In genomic region chr12:48883305-48884171, GRCh38 we compare ENCODE assay signal across 2 cellular contexts.
TF ChIP-seq lines count a peak whose summit lies in the region.

No MANE protein-coding gene starts in this region.

TF ChIP-seq in GM12878, 131 proteins besides CTCF, POLR2A, EP300 and RAD21:
- no peak for TF ChIP-seq ZNF687 (IDR thresholded peaks at IDR 0.05)

TF ChIP-seq in HepG2, 621 proteins besides CTCF, POLR2A, EP300 and RAD21 (continues in another document):
- no peak for TF ChIP-seq ZFP36L2 (CRISPR knock-in tag; IDR thresholded peaks at IDR 0.05)
- no peak for TF ChIP-seq NKX3-1 (CRISPR knock-in tag; IDR thresholded peaks at IDR 0.05)
- no peak for TF ChIP-seq POLR2AphosphoS5 (IDR thresholded peaks at IDR 0.05; ENCODE audit: low read depth, low read length)
- TF ChIP-seq ARNT (IDR thresholded peaks at IDR 0.05), result no peak
- TF ChIP-seq DNMT3B (CRISPR knock-in tag; conservative IDR thresholded peaks at IDR 0.05), result no peak
- TF ChIP-seq PAX8 (CRISPR knock-in tag; IDR thresholded peaks at IDR 0.05; ENCODE audit: borderline replicate concordance), result no peak
- TF ChIP-seq ZNF256 (CRISPR knock-in tag; conservative IDR thresholded peaks at IDR 0.05), result no peak
- no peak for TF ChIP-seq SP2 (CRISPR knock-in tag; IDR thresholded peaks at IDR 0.05)
- TF ChIP-seq HDAC1 (CRISPR knock-in tag; IDR thresholded peaks at IDR 0.05), result peak; percentile 34; the same call in 1 of the 2 replicates
- TF ChIP-seq ZNF382 (CRISPR knock-in tag; IDR thresholded peaks at IDR 0.05; ENCODE audit: borderline replicate concordance), result no peak
- TF ChIP-seq KDM1A (CRISPR knock-in tag; IDR thresholded peaks at IDR 0.05), result no peak
- no peak for TF ChIP-seq PCBP1 (IDR thresholded peaks at IDR 0.05; ENCODE audit: borderline replicate concordance, low read depth, low read length)
- no peak for TF ChIP-seq IRF2 (CRISPR knock-in tag; IDR thresholded peaks at IDR 0.05)
- no peak for TF ChIP-seq ZNF318 (CRISPR knock-in tag; IDR thresholded peaks at IDR 0.05)
- TF ChIP-seq HCFC1 (IDR thresholded peaks at IDR 0.05; ENCODE audit: low read depth, low read length), result no peak
- peak; percentile 61 for TF ChIP-seq PATZ1 (CRISPR knock-in tag; IDR thresholded peaks at IDR 0.05)
- TF ChIP-seq ZNF766 (CRISPR knock-in tag; IDR thresholded peaks at IDR 0.05; ENCODE audit: borderline replicate concordance), result no peak
- TF ChIP-seq RNF2 (conservative IDR thresholded peaks at IDR 0.05; ENCODE audit: low read depth), result no peak
- no peak for TF ChIP-seq TMF1 (CRISPR knock-in tag; IDR thresholded peaks at IDR 0.05; ENCODE audit: low read depth)
- TF ChIP-seq SRF (IDR thresholded peaks at IDR 0.05; ENCODE audit: low read depth, low read length), result no peak
- TF ChIP-seq ZNF367 (CRISPR knock-in tag; IDR thresholded peaks at IDR 0.05; ENCODE audit: borderline replicate concordance), result no peak
- TF ChIP-seq ARNTL (CRISPR knock-in tag; IDR thresholded peaks at IDR 0.05), result 0 out of 2 replicates have a peak, but pooled peaks have one; percentile 16
- no peak for TF ChIP-seq SRSF9 (IDR thresholded peaks at IDR 0.05; ENCODE audit: borderline replicate concordance, insufficient read depth, low read depth, low read length, poor library complexity, severe bottlenecking)
- no peak for TF ChIP-seq ZBTB42 (CRISPR knock-in tag; IDR thresholded peaks at IDR 0.05)
- TF ChIP-seq JDP2 (CRISPR knock-in tag; IDR thresholded peaks at IDR 0.05; ENCODE audit: borderline replicate concordance), result no peak
- no peak for TF ChIP-seq MXD3 (CRISPR knock-in tag; IDR thresholded peaks at IDR 0.05)
- no peak for TF ChIP-seq DNMT1 (CRISPR knock-in tag; IDR thresholded peaks at IDR 0.05)
- TF ChIP-seq ZNF484 (CRISPR knock-in tag; IDR thresholded peaks at IDR 0.05; ENCODE audit: borderline replicate concordance, low read depth), result no peak
- TF ChIP-seq ZNF430 (CRISPR knock-in tag; IDR thresholded peaks at IDR 0.05), result no peak
- no peak for TF ChIP-seq ZNF737 (CRISPR knock-in tag; IDR thresholded peaks at IDR 0.05; ENCODE audit: borderline replicate concordance)
- no peak for TF ChIP-seq IRX3 (CRISPR knock-in tag; IDR thresholded peaks at IDR 0.05; ENCODE audit: borderline replicate concordance, low read depth)
- TF ChIP-seq NCOA5 (CRISPR knock-in tag; IDR thresholded peaks at IDR 0.05), result no peak
- TF ChIP-seq BRD4 (CRISPR knock-in tag; IDR thresholded peaks at IDR 0.05), result no peak
- TF ChIP-seq NFYC (CRISPR knock-in tag; IDR thresholded peaks at IDR 0.05), result no peak
- no peak for TF ChIP-seq ONECUT2 (CRISPR knock-in tag; IDR thresholded peaks at IDR 0.05)
- TF ChIP-seq ZNF580 (CRISPR knock-in tag; IDR thresholded peaks at IDR 0.05; ENCODE audit: borderline replicate concordance, low read depth), result no peak
- 0 out of 2 replicates have a peak, but pooled peaks have one; percentile 29 for TF ChIP-seq ZNF605 (CRISPR knock-in tag; IDR thresholded peaks at IDR 0.05)
- TF ChIP-seq KLF15 (CRISPR knock-in tag; IDR thresholded peaks at IDR 0.05; ENCODE audit: borderline replicate concordance), result no peak
- peak; percentile 9; the same call in 1 of the 2 replicates for TF ChIP-seq KDM5B (CRISPR knock-in tag; IDR thresholded peaks at IDR 0.05; ENCODE audit: borderline replicate concordance)
- TF ChIP-seq ZNF761 (CRISPR knock-in tag; conservative IDR thresholded peaks at IDR 0.05), result no peak
- no peak for TF ChIP-seq ZNF33B (CRISPR knock-in tag; IDR thresholded peaks at IDR 0.05)
- TF ChIP-seq KMT2A (CRISPR knock-in tag; IDR thresholded peaks at IDR 0.05), result no peak
- TF ChIP-seq ZNF83 (CRISPR knock-in tag; IDR thresholded peaks at IDR 0.05; ENCODE audit: borderline replicate concordance), result no peak
- no peak for TF ChIP-seq SNAI1 (CRISPR knock-in tag; IDR thresholded peaks at IDR 0.05; ENCODE audit: borderline replicate concordance)
- no peak for TF ChIP-seq MXD1 (CRISPR knock-in tag; IDR thresholded peaks at IDR 0.05)
- no peak for TF ChIP-seq MLXIP (CRISPR knock-in tag; IDR thresholded peaks at IDR 0.05; ENCODE audit: borderline replicate concordance)
- no peak for TF ChIP-seq KDM3A (CRISPR knock-in tag; IDR thresholded peaks at IDR 0.05; ENCODE audit: low read depth)
- TF ChIP-seq CEBPB (IDR thresholded peaks at IDR 0.05; ENCODE audit: borderline replicate concordance, low read depth, low read length), result no peak
- TF ChIP-seq ZNF546 (CRISPR knock-in tag; conservative IDR thresholded peaks at IDR 0.05), result no peak
- TF ChIP-seq CREM (IDR thresholded peaks at IDR 0.05), result no peak; the same call in 1 of the 2 replicates
- TF ChIP-seq CREM (CRISPR knock-in tag; IDR thresholded peaks at IDR 0.05), result no peak
- TF ChIP-seq ZBTB8A (CRISPR knock-in tag; IDR thresholded peaks at IDR 0.05; ENCODE audit: borderline replicate concordance, low read depth), result no peak
- no peak for TF ChIP-seq ZNF720 (CRISPR knock-in tag; IDR thresholded peaks at IDR 0.05)
